3 cellular contexts compared by ENCODE assay signal in genomic region chr2:105631011-105631410, GRCh38.
TF ChIP-seq lines count a peak whose summit lies in the region.

No MANE protein-coding gene starts in this region.

TF ChIP-seq in GM23338, 12 proteins besides CTCF, POLR2A, EP300 and RAD21 (continued from another document):
- TF ChIP-seq EZH2 (IDR thresholded peaks at IDR 0.05; ENCODE audit: low read depth, unreplicated experiment) (no peak), JUNB (IDR thresholded peaks at IDR 0.05; ENCODE audit: unreplicated experiment) (no peak), POLR2AphosphoS5 (IDR thresholded peaks at IDR 0.05; ENCODE audit: low read depth) (no peak), ZNF114 (CRISPR knock-in tag; IDR thresholded peaks at IDR 0.05) (no peak), EZH2phosphoT487 (IDR thresholded peaks at IDR 0.05; ENCODE audit: unreplicated experiment) (no peak), ZNF331 (CRISPR knock-in tag; IDR thresholded peaks at IDR 0.05; ENCODE audit: low read depth) (no peak)
- TF ChIP-seq, protein P1, sequence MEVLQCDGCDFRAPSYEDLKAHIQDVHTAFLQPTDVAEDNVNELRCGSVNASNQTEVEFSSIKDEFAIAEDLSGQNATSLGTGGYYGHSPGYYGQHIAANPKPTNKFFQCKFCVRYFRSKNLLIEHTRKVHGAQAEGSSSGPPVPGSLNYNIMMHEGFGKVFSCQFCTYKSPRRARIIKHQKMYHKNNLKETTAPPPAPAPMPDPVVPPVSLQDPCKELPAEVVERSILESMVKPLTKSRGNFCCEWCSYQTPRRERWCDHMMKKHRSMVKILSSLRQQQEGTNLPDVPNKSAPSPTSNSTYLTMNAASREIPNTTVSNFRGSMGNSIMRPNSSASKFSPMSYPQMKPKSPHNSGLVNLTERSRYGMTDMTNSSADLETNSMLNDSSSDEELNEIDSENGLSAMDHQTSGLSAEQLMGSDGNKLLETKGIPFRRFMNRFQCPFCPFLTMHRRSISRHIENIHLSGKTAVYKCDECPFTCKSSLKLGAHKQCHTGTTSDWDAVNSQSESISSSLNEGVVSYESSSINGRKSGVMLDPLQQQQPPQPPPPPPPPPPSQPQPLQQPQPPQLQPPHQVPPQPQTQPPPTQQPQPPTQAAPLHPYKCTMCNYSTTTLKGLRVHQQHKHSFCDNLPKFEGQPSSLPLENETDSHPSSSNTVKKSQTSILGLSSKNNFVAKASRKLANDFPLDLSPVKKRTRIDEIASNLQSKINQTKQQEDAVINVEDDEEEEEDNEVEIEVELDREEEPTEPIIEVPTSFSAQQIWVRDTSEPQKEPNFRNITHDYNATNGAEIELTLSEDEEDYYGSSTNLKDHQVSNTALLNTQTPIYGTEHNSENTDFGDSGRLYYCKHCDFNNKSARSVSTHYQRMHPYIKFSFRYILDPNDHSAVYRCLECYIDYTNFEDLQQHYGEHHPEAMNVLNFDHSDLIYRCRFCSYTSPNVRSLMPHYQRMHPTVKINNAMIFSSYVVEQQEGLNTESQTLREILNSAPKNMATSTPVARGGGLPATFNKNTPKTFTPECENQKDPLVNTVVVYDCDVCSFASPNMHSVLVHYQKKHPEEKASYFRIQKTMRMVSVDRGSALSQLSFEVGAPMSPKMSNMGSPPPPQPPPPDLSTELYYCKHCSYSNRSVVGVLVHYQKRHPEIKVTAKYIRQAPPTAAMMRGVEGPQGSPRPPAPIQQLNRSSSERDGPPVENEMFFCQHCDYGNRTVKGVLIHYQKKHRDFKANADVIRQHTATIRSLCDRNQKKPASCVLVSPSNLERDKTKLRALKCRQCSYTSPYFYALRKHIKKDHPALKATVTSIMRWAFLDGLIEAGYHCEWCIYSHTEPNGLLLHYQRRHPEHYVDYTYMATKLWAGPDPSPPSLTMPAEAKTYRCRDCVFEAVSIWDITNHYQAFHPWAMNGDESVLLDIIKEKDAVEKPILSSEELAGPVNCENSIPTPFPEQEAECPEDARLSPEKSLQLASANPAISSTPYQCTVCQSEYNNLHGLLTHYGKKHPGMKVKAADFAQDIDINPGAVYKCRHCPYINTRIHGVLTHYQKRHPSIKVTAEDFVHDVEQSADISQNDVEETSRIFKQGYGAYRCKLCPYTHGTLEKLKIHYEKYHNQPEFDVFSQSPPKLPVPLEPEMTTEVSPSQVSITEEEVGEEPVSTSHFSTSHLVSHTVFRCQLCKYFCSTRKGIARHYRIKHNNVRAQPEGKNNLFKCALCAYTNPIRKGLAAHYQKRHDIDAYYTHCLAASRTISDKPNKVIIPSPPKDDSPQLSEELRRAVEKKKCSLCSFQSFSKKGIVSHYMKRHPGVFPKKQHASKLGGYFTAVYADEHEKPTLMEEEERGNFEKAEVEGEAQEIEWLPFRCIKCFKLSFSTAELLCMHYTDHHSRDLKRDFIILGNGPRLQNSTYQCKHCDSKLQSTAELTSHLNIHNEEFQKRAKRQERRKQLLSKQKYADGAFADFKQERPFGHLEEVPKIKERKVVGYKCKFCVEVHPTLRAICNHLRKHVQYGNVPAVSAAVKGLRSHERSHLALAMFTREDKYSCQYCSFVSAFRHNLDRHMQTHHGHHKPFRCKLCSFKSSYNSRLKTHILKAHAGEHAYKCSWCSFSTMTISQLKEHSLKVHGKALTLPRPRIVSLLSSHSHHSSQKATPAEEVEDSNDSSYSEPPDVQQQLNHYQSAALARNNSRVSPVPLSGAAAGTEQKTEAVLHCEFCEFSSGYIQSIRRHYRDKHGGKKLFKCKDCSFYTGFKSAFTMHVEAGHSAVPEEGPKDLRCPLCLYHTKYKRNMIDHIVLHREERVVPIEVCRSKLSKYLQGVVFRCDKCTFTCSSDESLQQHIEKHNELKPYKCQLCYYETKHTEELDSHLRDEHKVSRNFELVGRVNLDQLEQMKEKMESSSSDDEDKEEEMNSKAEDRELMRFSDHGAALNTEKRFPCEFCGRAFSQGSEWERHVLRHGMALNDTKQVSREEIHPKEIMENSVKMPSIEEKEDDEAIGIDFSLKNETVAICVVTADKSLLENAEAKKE (CRISPR knock-in tag; IDR thresholded peaks at IDR 0.05), result no peak

TF ChIP-seq in WTC11, 78 proteins besides CTCF, POLR2A, EP300 and RAD21 (continued from another document):
- TF ChIP-seq, protein P2, sequence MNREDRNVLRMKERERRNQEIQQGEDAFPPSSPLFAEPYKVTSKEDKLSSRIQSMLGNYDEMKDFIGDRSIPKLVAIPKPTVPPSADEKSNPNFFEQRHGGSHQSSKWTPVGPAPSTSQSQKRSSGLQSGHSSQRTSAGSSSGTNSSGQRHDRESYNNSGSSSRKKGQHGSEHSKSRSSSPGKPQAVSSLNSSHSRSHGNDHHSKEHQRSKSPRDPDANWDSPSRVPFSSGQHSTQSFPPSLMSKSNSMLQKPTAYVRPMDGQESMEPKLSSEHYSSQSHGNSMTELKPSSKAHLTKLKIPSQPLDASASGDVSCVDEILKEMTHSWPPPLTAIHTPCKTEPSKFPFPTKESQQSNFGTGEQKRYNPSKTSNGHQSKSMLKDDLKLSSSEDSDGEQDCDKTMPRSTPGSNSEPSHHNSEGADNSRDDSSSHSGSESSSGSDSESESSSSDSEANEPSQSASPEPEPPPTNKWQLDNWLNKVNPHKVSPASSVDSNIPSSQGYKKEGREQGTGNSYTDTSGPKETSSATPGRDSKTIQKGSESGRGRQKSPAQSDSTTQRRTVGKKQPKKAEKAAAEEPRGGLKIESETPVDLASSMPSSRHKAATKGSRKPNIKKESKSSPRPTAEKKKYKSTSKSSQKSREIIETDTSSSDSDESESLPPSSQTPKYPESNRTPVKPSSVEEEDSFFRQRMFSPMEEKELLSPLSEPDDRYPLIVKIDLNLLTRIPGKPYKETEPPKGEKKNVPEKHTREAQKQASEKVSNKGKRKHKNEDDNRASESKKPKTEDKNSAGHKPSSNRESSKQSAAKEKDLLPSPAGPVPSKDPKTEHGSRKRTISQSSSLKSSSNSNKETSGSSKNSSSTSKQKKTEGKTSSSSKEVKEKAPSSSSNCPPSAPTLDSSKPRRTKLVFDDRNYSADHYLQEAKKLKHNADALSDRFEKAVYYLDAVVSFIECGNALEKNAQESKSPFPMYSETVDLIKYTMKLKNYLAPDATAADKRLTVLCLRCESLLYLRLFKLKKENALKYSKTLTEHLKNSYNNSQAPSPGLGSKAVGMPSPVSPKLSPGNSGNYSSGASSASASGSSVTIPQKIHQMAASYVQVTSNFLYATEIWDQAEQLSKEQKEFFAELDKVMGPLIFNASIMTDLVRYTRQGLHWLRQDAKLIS (CRISPR knock-in tag; IDR thresholded peaks at IDR 0.05; ENCODE audit: borderline replicate concordance), result no peak
- TF ChIP-seq ATF3 (CRISPR knock-in tag; conservative IDR thresholded peaks at IDR 0.05) (no peak), ZNF423 (CRISPR knock-in tag; IDR thresholded peaks at IDR 0.05) (no peak), ETV6 (CRISPR knock-in tag; IDR thresholded peaks at IDR 0.05) (no peak), EMX1 (CRISPR knock-in tag; IDR thresholded peaks at IDR 0.05) (no peak), MLX (CRISPR knock-in tag; IDR thresholded peaks at IDR 0.05) (no peak), ZNF416 (CRISPR knock-in tag; IDR thresholded peaks at IDR 0.05) (no peak), ZBTB21 (CRISPR knock-in tag; IDR thresholded peaks at IDR 0.05; ENCODE audit: borderline replicate concordance) (no peak)
- TF ChIP-seq, protein P3, sequence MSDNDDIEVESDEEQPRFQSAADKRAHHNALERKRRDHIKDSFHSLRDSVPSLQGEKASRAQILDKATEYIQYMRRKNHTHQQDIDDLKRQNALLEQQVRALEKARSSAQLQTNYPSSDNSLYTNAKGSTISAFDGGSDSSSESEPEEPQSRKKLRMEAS (CRISPR knock-in tag; IDR thresholded peaks at IDR 0.05), result no peak

TF ChIP-seq in neural cell, 6 proteins besides CTCF, POLR2A, EP300 and RAD21 (continued from another document):
- no peak for TF ChIP-seq REST (IDR thresholded peaks at IDR 0.05; ENCODE audit: borderline replicate concordance)
TF ChIP-seq in neural cell: peak in this region for 0.
